15 cellular contexts compared by ENCODE assay signal in the genomic region with DNA sequence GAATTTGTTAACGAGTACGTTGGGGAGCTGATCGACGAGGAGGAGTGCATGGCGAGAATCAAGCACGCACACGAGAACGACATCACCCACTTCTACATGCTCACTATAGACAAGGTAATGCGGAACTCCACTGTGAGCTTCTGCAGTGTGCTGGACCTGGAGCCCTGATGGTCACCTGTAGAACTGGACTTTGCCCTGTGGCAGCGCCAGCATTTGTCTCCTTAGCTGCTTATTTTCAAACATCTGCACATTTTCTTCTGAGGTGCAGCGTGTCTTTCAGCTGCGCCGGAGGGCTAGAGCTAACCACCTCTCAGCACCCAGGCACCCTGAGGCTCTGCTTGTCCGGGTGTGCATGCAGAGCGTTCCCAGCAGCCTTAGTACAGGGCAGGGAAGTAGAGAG.
"Had no signal": no experiment of that assay in that cellular context is flagged by ENCODE, and none has a peak within 500 bp of the region (broad histone marks: within the 10 kb centered on the region; RNA-seq: fewer than 3 reads in every experiment).

No MANE protein-coding gene starts in this region.

- DNase-seq: effector CD4-positive, alpha-beta T cell; foreskin melanocyte; left colon; mesendoderm; naive B cell; right cardiac atrium; stimulated activated CD4-positive, alpha-beta T cell treated with anti-CD3 and anti-CD28 coated beads, Interleukin-2, amount 100 ng/mL, for 48 hours; stimulated activated naive CD4-positive, alpha-beta T cell treated with Interleukin-2 at 50 U/mL for 16 hours; trophoblast cell had no signal

- H3K4me3 Mint-ChIP-seq: naive B cell, nephron had no signal

- H3K27me3 ChIP-seq: hepatocyte had no signal

- H3K9me3 Mint-ChIP-seq: nephron had no signal

- H3K27me3 Mint-ChIP-seq: naive B cell had no signal

- ATAC-seq: left colon had no signal

- H3K27ac Mint-ChIP-seq: nephron had no signal

- H3K4me3 ChIP-seq: coronary artery, hepatocyte, smooth muscle cell had no signal

- H3K4me1 Mint-ChIP-seq: naive B cell, nephron had no signal

- H3K27ac ChIP-seq: coronary artery, hepatocyte had no signal

- FAIRE-seq: kidney, urothelium cell line had no signal
